9 cellular contexts compared by ENCODE assay signal in genomic region chr3:13884851-13885703, GRCh38. TPM values are rescaled to one million over a fixed set of nuclear protein-coding genes. Genes with fewer than 3 reads are reported as not detected.
DNase-seq lines count a peak whose midpoint lies in the region; ATAC-seq and TF ChIP-seq lines count a peak whose summit lies in the region.
"Had no signal": no experiment of that assay in that cellular context is flagged by ENCODE, and none has a peak within 500 bp of the region (broad histone marks: within the 10 kb centered on the region; RNA-seq: fewer than 3 reads in every experiment).

No MANE protein-coding gene starts in this region.

- 16 to 24% (median 20%) methylated on average over 7 of the region's 7 CpGs for WGBS in stomach, 5 donors

- H3K9me3 ChIP-seq in stomach = peaks cover 0 to 12% (median 5%) of the 10 kb centered on the region in 4 donors
- H3K9me3 ChIP-seq: ascending aorta had no signal

- H3K27ac ChIP-seq in RWPE1 (no peak overlapping the region), stomach (no peak overlapping the region)
- H3K27ac ChIP-seq: ascending aorta had no signal

- POLR2A ChIA-PET in RWPE1 (lab: Yijun Ruan, JAX; ENCODE audit: low non-redundant PET) = no interaction called here

- no peak for TF ChIP-seq POLR2A in stomach (IDR thresholded peaks at IDR 0.05)

- ATAC-seq in HG02943 (IDR thresholded peaks at IDR 0.05; ENCODE audit: low read depth, unreplicated experiment) = peak; percentile 63
- ATAC-seq in left lobe of liver = peak; percentile 92
- ATAC-seq in omental fat pad (ENCODE audit: low FRiP score) = no peak

- H3K4me1 ChIP-seq in stomach = peaks cover 6 to 9% (median 9%) of the 10 kb centered on the region in 4 donors
- H3K4me1 ChIP-seq: ascending aorta had no signal

- peaks cover 8 to 40% (median 24%) of the 10 kb centered on the region in 3 donors for H3K27me3 ChIP-seq in stomach
- H3K27me3 ChIP-seq: ascending aorta had no signal

- no peaks in the 10 kb centered on the region for H3K9me3 Mint-ChIP-seq in activated naive CD8-positive, alpha-beta T cell treated with anti-CD3 and anti-CD28 coated beads for 36 hours

- TF ChIP-seq EP300 in stomach (IDR thresholded peaks at IDR 0.05) = no peak

- H3K4me3 Mint-ChIP-seq in activated naive CD8-positive, alpha-beta T cell treated with anti-CD3 and anti-CD28 coated beads for 36 hours = no peak overlapping the region

- peaks cover 1% of the 10 kb centered on the region for H3K4me1 Mint-ChIP-seq in activated naive CD8-positive, alpha-beta T cell treated with anti-CD3 and anti-CD28 coated beads for 36 hours

- no peak overlapping the region for H3K4me3 ChIP-seq in stomach
- H3K4me3 ChIP-seq: ascending aorta had no signal

- peaks cover 10% of the 10 kb centered on the region for H3K27me3 Mint-ChIP-seq in activated naive CD8-positive, alpha-beta T cell treated with anti-CD3 and anti-CD28 coated beads for 36 hours

- CTCF ChIA-PET in RWPE1 (lab: Yijun Ruan, JAX) = interaction anchor here (0.6 to 0.9 kb wide), 4 partner anchors 35 to 229 kb away, joined by 3 to 7 read pairs (median 4); no protein-coding TSS in a partner anchor

- DNase-seq in NCI-H1694 treated with DMSO at 0.1 percent for 48 hours (lab: John Stamatoyannopoulos, UW) (peak; percentile 3), NCI-H1694 (lab: John Stamatoyannopoulos, UW) (no peak), RWPE1 (ENCODE audit: low spot score) (peak; percentile 62), left lobe of liver (ENCODE audit: low spot score) (no peak), stomach (peak; percentile 68), omental fat pad (ENCODE audit: low spot score) (no peak)
- peak; percentile 59 for DNase-seq in activated naive CD8-positive, alpha-beta T cell treated with anti-CD3 and anti-CD28 coated beads for 36 hours

- TF ChIP-seq CTCF in RWPE1 (conservative IDR thresholded peaks at IDR 0.05; ENCODE audit: low read depth) (peak; percentile 89), stomach (IDR thresholded peaks at IDR 0.05) (peak in 5 of 7 experiments; percentile 25 to 59 (median 46)), omental fat pad (IDR thresholded peaks at IDR 0.05) (no peak)

- H3K36me3 Mint-ChIP-seq in activated naive CD8-positive, alpha-beta T cell treated with anti-CD3 and anti-CD28 coated beads for 36 hours = no peaks in the 10 kb centered on the region

- intact Hi-C loops in stomach (cut with DNase I; ENCODE audit: low total_unique reads) = loop anchor here (10.0 kb wide), 1 partner anchor 230 kb away; no protein-coding TSS in a partner anchor

- H3K27ac Mint-ChIP-seq in activated naive CD8-positive, alpha-beta T cell treated with anti-CD3 and anti-CD28 coated beads for 36 hours = no peak overlapping the region

- no peaks in the 10 kb centered on the region for H3K36me3 ChIP-seq in stomach
- H3K36me3 ChIP-seq: ascending aorta had no signal

RNA-seq across cellular contexts. Expression of gene WNT7A, which starts 5.2 kb away (rescaled TPM):
- under 1 TPM in 1 of 2 experiments, not detected in 1; 0.20 TPM for total RNA-seq in activated naive CD8-positive, alpha-beta T cell treated with anti-CD3 and anti-CD28 coated beads for 36 hours
- total RNA-seq in left lobe of liver (not detected), stomach (not detected), omental fat pad (not detected)
- polyA plus RNA-seq in stomach = under 1 TPM in 1 of 3 donors, not detected in 2; 0.35 TPM
- total RNA-seq: ascending aorta had no signal

Comparison
In these comparisons a context has a peak if more than half of its experiments do, and no peak if none do; other contexts are left out.
1. DNase-seq: peak in NCI-H1694 treated with DMSO at 0.1 percent for 48 hours (single experiment), RWPE1 (single experiment), activated naive CD8-positive, alpha-beta T cell treated with anti-CD3 and anti-CD28 coated beads for 36 hours (single experiment) and stomach (single experiment); none in NCI-H1694 (single experiment), left lobe of liver (single experiment) and omental fat pad (single experiment).
2. CTCF ChIP-seq: peak in RWPE1 (single experiment) and stomach (5 of 7); none in omental fat pad (0 of 3).